In the genomic region with DNA sequence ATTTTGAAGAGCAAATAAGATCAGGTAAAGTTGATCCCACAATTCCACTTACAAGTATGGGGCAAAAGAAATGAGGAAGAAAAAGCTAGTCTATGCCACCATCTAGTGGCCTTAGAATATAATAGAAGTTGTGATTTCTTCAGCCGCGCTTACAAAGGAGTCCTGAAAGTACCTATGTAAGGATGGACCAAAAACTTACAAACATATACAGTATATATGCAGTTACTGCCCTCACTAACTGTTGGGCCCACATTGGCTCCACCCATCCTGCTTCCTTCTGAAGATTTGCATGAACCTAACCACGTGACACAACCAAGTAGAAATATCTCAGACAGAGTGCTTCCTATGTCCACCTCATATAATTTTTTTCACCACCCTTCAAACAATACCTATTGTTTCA, we compare ENCODE assay signal across 10 cellular contexts. TPM values are rescaled to one million over a fixed set of nuclear protein-coding genes. Genes with fewer than 3 reads are reported as not detected.
DNase-seq lines count a peak whose midpoint lies in the region; ATAC-seq and TF ChIP-seq lines count a peak whose summit lies in the region.
"Had no signal": no experiment of that assay in that cellular context is flagged by ENCODE, and none has a peak within 500 bp of the region (broad histone marks: within the 10 kb centered on the region; RNA-seq: fewer than 3 reads in every experiment).

No MANE protein-coding gene starts in this region.

- peak; percentile 39 for DNase-seq in AG20443 (ENCODE audit: low spot score)
- DNase-seq in NCI-H128 (lab: John Stamatoyannopoulos, UW; ENCODE audit: unreplicated experiment), result peak; percentile 42
- DNase-seq in SK-MEL-5 (ENCODE audit: low read depth, low spot score), result peak; percentile 77
- DNase-seq in fibroblast of lung (ENCODE audit: low read depth in 2 of 2), result peak; percentile 41 to 66
- DNase-seq in renal cortical epithelial cell (ENCODE audit: low read depth), result peak; percentile 59
- DNase-seq in mesenteric fat pad (ENCODE audit: low spot score), result no peak
- DNase-seq: natural killer cell had no signal

- no peaks in the 10 kb centered on the region for H3K36me3 ChIP-seq in fibroblast of lung (ENCODE audit: control insufficient read depth, insufficient read depth, low read length)

- ATAC-seq in GM18505 (IDR thresholded peaks at IDR 0.05; ENCODE audit: unreplicated experiment) (peak; percentile 80), HG02884 (IDR thresholded peaks at IDR 0.05; ENCODE audit: unreplicated experiment) (peak; percentile 79)

- H2AFZ ChIP-seq in fibroblast of lung (ENCODE audit: low read length), result no peak overlapping the region

- H3K4me2 ChIP-seq in fibroblast of lung (ENCODE audit: extremely low read depth, insufficient read depth, low read length), result no peak overlapping the region

- no peak for TF ChIP-seq POLR2A in GM18505 (IDR thresholded peaks at IDR 0.05; ENCODE audit: borderline replicate concordance, extremely low read depth, insufficient read depth, insufficient read length)

- H3K9me3 ChIP-seq in fibroblast of lung (ENCODE audit: control insufficient read depth, insufficient read depth, low read depth, low read length), result no peaks in the 10 kb centered on the region

- no peaks in the 10 kb centered on the region for H3K4me1 ChIP-seq in fibroblast of lung (ENCODE audit: control insufficient read depth, extremely low read depth, insufficient read depth, low read length)

- no peaks in the 10 kb centered on the region for H3K27me3 ChIP-seq in fibroblast of lung (ENCODE audit: control insufficient read depth, insufficient read depth, low read length)

- TF ChIP-seq CTCF in fibroblast of lung (conservative IDR thresholded peaks at IDR 0.05 in 1 of 2, IDR thresholded peaks at IDR 0.05 in 1 of 2; ENCODE audit: low read depth in 1 of 2, low read length in 2 of 2), result peak; percentile 40 to 49

- no peak overlapping the region for H3K4me3 ChIP-seq in fibroblast of lung (replicated peaks in 1 of 4; ENCODE audit: control extremely low read depth in 1 of 4, insufficient read depth in 1 of 4, low read depth in 3 of 4, low read length in 4 of 4)

- H3K9ac ChIP-seq in fibroblast of lung (ENCODE audit: insufficient read depth, low read length), result no peak overlapping the region

- in situ Hi-C loops in SK-MEL-5 (cut with HindIII; ENCODE audit: low pct_unique_long_range_greater_than_20kb, low sequenced_read_pairs), result no loop called here

- H3K27ac ChIP-seq in fibroblast of lung (ENCODE audit: insufficient read depth, low read length), result no peak overlapping the region

- no peaks in the 10 kb centered on the region for H4K20me1 ChIP-seq in fibroblast of lung (ENCODE audit: control insufficient read depth, extremely low read depth, insufficient read depth, low read length)

- no peaks in the 10 kb centered on the region for H3K79me2 ChIP-seq in fibroblast of lung (ENCODE audit: control insufficient read depth, insufficient read depth, low read length)

RNA-seq across cellular contexts. Expression of a gene that starts 11.7 kb away (rescaled TPM):
- total RNA-seq in SK-MEL-5 (2014; rRNA removed; shearing (Covaris generic)), result not detected in 2 replicates
- polyA plus RNA-seq in SK-MEL-5 (2015; cell fraction: cytosol; rRNA removed), result not detected in 2 replicates
- polyA plus RNA-seq in SK-MEL-5 (2015; cell fraction: nucleus; rRNA removed), result not detected in 2 replicates
- total RNA-seq in fibroblast of lung (not detected in 2 replicates), renal cortical epithelial cell (not detected in 2 replicates), mesenteric fat pad (not detected)
- polyA plus RNA-seq in fibroblast of lung, result not detected in 2 replicates
- not detected in 2 replicates for polyA plus RNA-seq in fibroblast of lung (2012)
- polyA minus RNA-seq in fibroblast of lung (ENCODE audit: low replicate concordance), result not detected in 2 replicates
- total RNA-seq: natural killer cell had no signal
- polyA plus RNA-seq: IgD-negative memory B cell had no signal
